9 cellular contexts compared by ENCODE assay signal in genomic region chr16:30394603-30395154, GRCh38. TPM values are rescaled to one million over a fixed set of nuclear protein-coding genes. Genes with fewer than 3 reads are reported as not detected.
DNase-seq lines count a peak whose midpoint lies in the region; ATAC-seq and TF ChIP-seq lines count a peak whose summit lies in the region.
"Had no signal": no experiment of that assay in that cellular context is flagged by ENCODE, and none has a peak within 500 bp of the region (broad histone marks: within the 10 kb centered on the region; RNA-seq: fewer than 3 reads in every experiment).

No MANE protein-coding gene starts in this region.

- H3K4me2 ChIP-seq in trophoblast cell (ENCODE audit: low read length): peak overlapping the region; percentile 80

- no peaks in the 10 kb centered on the region for H3K27me3 ChIP-seq in trophoblast cell (ENCODE audit: insufficient read depth, low read length)

- H3K9me3 ChIP-seq in trophoblast cell (ENCODE audit: insufficient read depth, low read depth, low read length): no peaks in the 10 kb centered on the region

- peak overlapping the region; percentile 97 for H3K27ac ChIP-seq in trophoblast cell (ENCODE audit: low read depth, low read length)

- no peak overlapping the region for H3K23ac ChIP-seq in trophoblast cell (ENCODE audit: low read length)

- peak overlapping the region; percentile 79 to 87 for H3K27ac Mint-ChIP-seq in T-cell

- peaks cover 17% of the 10 kb centered on the region for H3K79me2 ChIP-seq in trophoblast cell (ENCODE audit: control insufficient read depth, insufficient read depth, low read length, poor library complexity)

- peak overlapping the region; percentile 85 for H3K4ac ChIP-seq in trophoblast cell (ENCODE audit: low read depth, low read length)

- peak overlapping the region; percentile 32 for H2BK12ac ChIP-seq in trophoblast cell (ENCODE audit: low read length)

- H2BK120ac ChIP-seq in trophoblast cell (ENCODE audit: insufficient read depth, low read length, poor library complexity): peak overlapping the region; percentile 89

- H3K4me3 ChIP-seq in foreskin fibroblast (ENCODE audit: low read depth in 1 of 2, low read length in 2 of 2) (peak overlapping the region; percentile 78 to 84), trophoblast cell (ENCODE audit: low read depth, low read length) (peak overlapping the region; percentile 92)

- DNase-seq in NCI-H146 treated with DMSO at 0.1 percent for 48 hours (lab: John Stamatoyannopoulos, UW; ENCODE audit: unreplicated experiment) (peak; percentile 53), NCI-H146 (lab: John Stamatoyannopoulos, UW) (no peak), T-cell (no peak), foreskin fibroblast (peak in 1 of 2 donors; percentile 57), trophoblast cell (no peak), GF-D8 (lab: John Stamatoyannopoulos, UW) (no peak), mucosa of gallbladder (ENCODE audit: low spot score) (no peak)

- no CpG with 5 or more reads among the region's 31 CpGs for WGBS in trophoblast cell (ENCODE audit: extremely low coverage, insufficient coverage, insufficient read length)

- peak overlapping the region; percentile 97 for H4K12ac ChIP-seq in trophoblast cell (ENCODE audit: low read depth, low read length)

- H3K18ac ChIP-seq in trophoblast cell (ENCODE audit: low read length): peak overlapping the region; percentile 98

- peak overlapping the region; percentile 96 for H3K14ac ChIP-seq in trophoblast cell (ENCODE audit: low read length)

- peaks cover 22 to 34% (median 33%) of the 10 kb centered on the region in 3 donors for H3K4me1 Mint-ChIP-seq in T-cell

- no peaks in the 10 kb centered on the region for H3K27me3 Mint-ChIP-seq in T-cell

- H2BK5ac ChIP-seq in trophoblast cell (ENCODE audit: low read depth, low read length, poor library complexity): peak overlapping the region; percentile 93

- H3K4me3 Mint-ChIP-seq in T-cell: peak overlapping the region; percentile 82 to 88 (median 83)

- TF ChIP-seq CTCF in foreskin fibroblast (IDR thresholded peaks at IDR 0.05; ENCODE audit: low read depth, low read length): no peak

- CTCF ChIA-PET in T-cell (lab: Charles Lee): interaction anchor here in 1 of 2 donors (0.7 to 1.9 kb wide), 4 partner anchors 15 to 157 kb away, joined by 3 to 8 read pairs (median 4); no protein-coding TSS in a partner anchor

- peak overlapping the region; percentile 97 for H4K8ac ChIP-seq in trophoblast cell (ENCODE audit: low read depth, low read length)

- peak overlapping the region; percentile 93 for H3K9ac ChIP-seq in trophoblast cell (ENCODE audit: low read length)

- peaks cover 20% of the 10 kb centered on the region for H3K79me1 ChIP-seq in trophoblast cell (ENCODE audit: low read length)

- POLR2A ChIA-PET in T-cell (lab: Charles Lee): interaction anchor here in 1 of 2 donors (0.6 kb wide), 1 partner anchor 8 kb away, joined by 3 read pairs; no protein-coding TSS in a partner anchor

- H4K91ac ChIP-seq in trophoblast cell (ENCODE audit: low read depth, low read length): peak overlapping the region; percentile 96

- peaks cover 12 to 16% of the 10 kb centered on the region in 2 experiments for H3K4me1 ChIP-seq in trophoblast cell (ENCODE audit: control insufficient read depth in 1 of 2, insufficient read depth in 2 of 2, low read length in 2 of 2)

- ATAC-seq in T-cell (replicated peaks in 1 of 4): no peak
- no peak for ATAC-seq in GM21619 (IDR thresholded peaks at IDR 0.05; ENCODE audit: unreplicated experiment)

- H2AK5ac ChIP-seq in trophoblast cell (ENCODE audit: low read length): peak overlapping the region; percentile 72

- H3K36me3 Mint-ChIP-seq in T-cell: no peaks in the 10 kb centered on the region

- H2AFZ ChIP-seq in trophoblast cell (ENCODE audit: insufficient read depth, low read length, poor library complexity): peak overlapping the region; percentile 61

- H3K36me3 ChIP-seq in trophoblast cell (ENCODE audit: control insufficient read depth in 1 of 2, insufficient read depth in 2 of 2, low read length in 2 of 2): peaks cover 19 to 20% of the 10 kb centered on the region in 2 experiments

- H3K9me3 Mint-ChIP-seq in T-cell: no peaks in the 10 kb centered on the region

RNA-seq across cellular contexts. Expression of gene ZNF48, which starts 0.5 kb away (rescaled TPM):
- 10 to 100 TPM in 3 of 5 donors, 1 to 10 TPM in 2; 7.3 to 17.5 (median 16.4) TPM for total RNA-seq in T-cell
- polyA plus RNA-seq in trophoblast cell (2013): 11.6 and 12.1 TPM in 2 replicates
- 11.8 TPM for total RNA-seq in mucosa of gallbladder

RNA-seq across cellular contexts. Expression of gene SEPTIN1, which starts 12.3 kb away (rescaled TPM):
- total RNA-seq in T-cell (100 to 1,000 TPM; 191 to 259 (median 229) TPM), mucosa of gallbladder (11.5 TPM)
- 1.3 and 1.5 TPM in 2 replicates for polyA plus RNA-seq in trophoblast cell (2013)
- total RNA-seq: Daoy had no signal

RNA-seq across cellular contexts. Expression of gene ZNF771, which starts 12.7 kb away (rescaled TPM):
- total RNA-seq in T-cell (1 to 10 TPM; 1.3 to 6.6 (median 6.2) TPM), mucosa of gallbladder (21.9 TPM)
- 4.8 TPM in 2 replicates for polyA plus RNA-seq in trophoblast cell (2013)

RNA-seq across cellular contexts. Expression of gene MYL11, which starts 20.1 kb away (rescaled TPM):
- total RNA-seq in T-cell: 1 to 10 TPM in 2 of 5 donors, under 1 TPM in 1, not detected in 2; 0.91 to 1.3 (median 1.1) TPM
- 4.0 and 5.0 TPM in 2 replicates for polyA plus RNA-seq in trophoblast cell (2013)
- 1.3 TPM for total RNA-seq in mucosa of gallbladder
- total RNA-seq: Daoy had no signal

RNA-seq across cellular contexts. Expression of gene TBC1D10B, which starts 24.4 kb away (rescaled TPM):
- 10 to 100 TPM; 24.0 to 60.1 (median 52.5) TPM for total RNA-seq in T-cell
- 29.4 and 29.9 TPM in 2 replicates for polyA plus RNA-seq in trophoblast cell (2013)
- total RNA-seq in mucosa of gallbladder: 60.6 TPM

Comparison
In these comparisons a context has a peak if more than half of its experiments do, and no peak if none do; other contexts are left out.
1. RNA of gene SEPTIN1, which starts 12.3 kb away (total RNA-seq): 191 to 259 TPM in T-cell; 11.5 TPM in mucosa of gallbladder (single experiment); every median in the first group is over 10 times any median in the second.